ENCODE assay signal across 14 cellular contexts in the genomic region with DNA sequence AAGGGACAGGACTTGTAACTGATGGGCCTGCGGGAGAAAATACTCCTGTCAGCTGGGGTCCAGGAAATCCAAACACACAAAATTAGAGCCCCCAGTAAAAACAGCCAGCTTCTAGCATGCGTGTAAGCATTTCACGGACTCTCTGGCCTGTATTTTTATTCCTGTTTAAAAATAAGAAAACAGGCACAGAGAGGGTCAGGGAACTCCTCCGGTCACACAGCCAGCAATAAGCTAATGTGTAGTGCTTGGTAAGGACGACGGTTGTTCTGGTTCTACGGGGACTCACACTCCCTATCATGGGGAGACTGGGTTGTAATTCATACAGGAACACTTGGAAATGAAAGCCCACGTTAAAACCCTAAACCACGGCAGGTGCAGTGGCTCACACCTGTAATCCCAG. TPM values are rescaled to one million over a fixed set of nuclear protein-coding genes. Genes with fewer than 3 reads are reported as not detected.
DNase-seq lines count a peak whose midpoint lies in the region; ATAC-seq and TF ChIP-seq lines count a peak whose summit lies in the region.
"Had no signal": no experiment of that assay in that cellular context is flagged by ENCODE, and none has a peak within 500 bp of the region (broad histone marks: within the 10 kb centered on the region; RNA-seq: fewer than 3 reads in every experiment).

No MANE protein-coding gene starts in this region.

- no peaks in the 10 kb centered on the region for H3K27me3 Mint-ChIP-seq in natural killer cell treated with Interleukin-12 subunit alpha and Interleukin-12 subunit beta and Interleukin-15 and Interleukin-18, amount 100 ng/mL, for 72 hours
- no peaks in the 10 kb centered on the region for H3K27me3 Mint-ChIP-seq in natural killer cell (ENCODE audit: low read depth in 2 of 2)
- H3K27me3 Mint-ChIP-seq in activated naive CD8-positive, alpha-beta T cell treated with anti-CD3 and anti-CD28 coated beads, Interleukin-2, amount 10 ng/mL, durations not matched to agents 7 days and 5 days: no peaks in the 10 kb centered on the region
- H3K27me3 Mint-ChIP-seq in stimulated activated naive CD8-positive, alpha-beta T cell treated with anti-CD3 and anti-CD28 coated beads, Interleukin-15, amount 100 ng/mL, for 72 hours: no peaks in the 10 kb centered on the region

- peak overlapping the region; percentile 94 for H3K27ac ChIP-seq in KOPT-K1 (ENCODE audit: low read depth, low read length, poor library complexity, severe bottlenecking)

- peak overlapping the region; percentile 90 for H3K4me3 Mint-ChIP-seq in natural killer cell treated with Interleukin-12 subunit alpha and Interleukin-12 subunit beta and Interleukin-15 and Interleukin-18, amount 100 ng/mL, for 72 hours
- no peak overlapping the region for H3K4me3 Mint-ChIP-seq in natural killer cell
- H3K4me3 Mint-ChIP-seq in activated naive CD8-positive, alpha-beta T cell treated with anti-CD3 and anti-CD28 coated beads, Interleukin-2, amount 10 ng/mL, durations not matched to agents 7 days and 5 days: peak overlapping the region; percentile 96
- H3K4me3 Mint-ChIP-seq in stimulated activated naive CD8-positive, alpha-beta T cell treated with anti-CD3 and anti-CD28 coated beads, Interleukin-15, amount 100 ng/mL, for 72 hours: peak overlapping the region; percentile 88 to 89

- H3K4me1 Mint-ChIP-seq in natural killer cell treated with Interleukin-12 subunit alpha and Interleukin-12 subunit beta and Interleukin-15 and Interleukin-18, amount 100 ng/mL, for 72 hours (ENCODE audit: low read depth in 2 of 2): peaks cover 4 to 6% of the 10 kb centered on the region in 2 donors
- peaks cover 10 to 12% of the 10 kb centered on the region in 2 donors for H3K4me1 Mint-ChIP-seq in natural killer cell
- H3K4me1 Mint-ChIP-seq in activated naive CD8-positive, alpha-beta T cell treated with anti-CD3 and anti-CD28 coated beads, Interleukin-2, amount 10 ng/mL, durations not matched to agents 7 days and 5 days: peaks cover 7% of the 10 kb centered on the region
- peaks cover 27% of the 10 kb centered on the region for H3K4me1 Mint-ChIP-seq in stimulated activated naive CD8-positive, alpha-beta T cell treated with anti-CD3 and anti-CD28 coated beads, Interleukin-15, amount 100 ng/mL, for 72 hours

- no peak overlapping the region for H3K27ac Mint-ChIP-seq in natural killer cell treated with Interleukin-12 subunit alpha and Interleukin-12 subunit beta and Interleukin-15 and Interleukin-18, amount 100 ng/mL, for 72 hours
- H3K27ac Mint-ChIP-seq in natural killer cell: peak overlapping the region in 1 of 2 donors; percentile 92
- no peak overlapping the region for H3K27ac Mint-ChIP-seq in activated naive CD8-positive, alpha-beta T cell treated with anti-CD3 and anti-CD28 coated beads, Interleukin-2, amount 10 ng/mL, durations not matched to agents 7 days and 5 days
- no peak overlapping the region for H3K27ac Mint-ChIP-seq in stimulated activated naive CD8-positive, alpha-beta T cell treated with anti-CD3 and anti-CD28 coated beads, Interleukin-15, amount 100 ng/mL, for 72 hours

- H3K9me3 Mint-ChIP-seq in natural killer cell treated with Interleukin-12 subunit alpha and Interleukin-12 subunit beta and Interleukin-15 and Interleukin-18, amount 100 ng/mL, for 72 hours: no peaks in the 10 kb centered on the region
- no peaks in the 10 kb centered on the region for H3K9me3 Mint-ChIP-seq in natural killer cell
- peaks cover 3% of the 10 kb centered on the region for H3K9me3 Mint-ChIP-seq in activated naive CD8-positive, alpha-beta T cell treated with anti-CD3 and anti-CD28 coated beads, Interleukin-2, amount 10 ng/mL, durations not matched to agents 7 days and 5 days
- peaks cover 5 to 15% of the 10 kb centered on the region in 2 donors for H3K9me3 Mint-ChIP-seq in stimulated activated naive CD8-positive, alpha-beta T cell treated with anti-CD3 and anti-CD28 coated beads, Interleukin-15, amount 100 ng/mL, for 72 hours

- POLR2A ChIA-PET in activated naive CD8-positive, alpha-beta T cell treated with anti-CD3 and anti-CD28 coated beads, Interleukin-2, amount 10 ng/mL, durations not matched to agents 7 days and 5 days (lab: Charles Lee): interaction anchor here (1.9 to 2.5 kb wide), 4 partner anchors 8 to 166 kb away, joined by 9 to 44 read pairs (median 19); no protein-coding TSS in a partner anchor

- peaks cover 20% of the 10 kb centered on the region for H3K36me3 ChIP-seq in KOPT-K1 (ENCODE audit: insufficient read depth, low read length)

- DNase-seq in natural killer cell treated with Interleukin-12 subunit alpha and Interleukin-12 subunit beta and Interleukin-15 and Interleukin-18, amount 100 ng/mL, for 72 hours (ENCODE audit: low spot score): no peak
- no peak for DNase-seq in natural killer cell
- DNase-seq in activated naive CD8-positive, alpha-beta T cell treated with anti-CD3 and anti-CD28 coated beads, Interleukin-2, amount 10 ng/mL, durations not matched to agents 7 days and 5 days: no peak
- no peak for DNase-seq in stimulated activated naive CD8-positive, alpha-beta T cell treated with anti-CD3 and anti-CD28 coated beads, Interleukin-15, amount 100 ng/mL, for 72 hours
- DNase-seq in NCI-H146 (lab: John Stamatoyannopoulos, UW): no peak
- no peak for DNase-seq in NCI-H1436 treated with DMSO at 0.1 percent for 48 hours (lab: John Stamatoyannopoulos, UW)
- DNase-seq in foreskin melanocyte: no peak
- DNase-seq: dermis blood vessel endothelial cell, mesenchymal stem cell, NCI-H1436, NCI-H510A treated with DMSO at 0.1 percent for 48 hours, testis had no signal

- TF ChIP-seq CTCF in natural killer cell (IDR thresholded peaks at IDR 0.05): no peak

- ATAC-seq in natural killer cell treated with Interleukin-12 subunit alpha and Interleukin-12 subunit beta and Interleukin-15 and Interleukin-18, amount 100 ng/mL, for 72 hours: no peak
- ATAC-seq in natural killer cell: no peak
- no peak for ATAC-seq in activated naive CD8-positive, alpha-beta T cell treated with anti-CD3 and anti-CD28 coated beads, Interleukin-2, amount 10 ng/mL, durations not matched to agents 7 days and 5 days (ENCODE audit: low read depth)
- ATAC-seq in stimulated activated naive CD8-positive, alpha-beta T cell treated with anti-CD3 and anti-CD28 coated beads, Interleukin-15, amount 100 ng/mL, for 72 hours: no peak
- ATAC-seq: sciatic nerve had no signal

- H3K36me3 Mint-ChIP-seq in natural killer cell treated with Interleukin-12 subunit alpha and Interleukin-12 subunit beta and Interleukin-15 and Interleukin-18, amount 100 ng/mL, for 72 hours: peaks cover 6% of the 10 kb centered on the region
- no peaks in the 10 kb centered on the region for H3K36me3 Mint-ChIP-seq in natural killer cell
- H3K36me3 Mint-ChIP-seq in activated naive CD8-positive, alpha-beta T cell treated with anti-CD3 and anti-CD28 coated beads, Interleukin-2, amount 10 ng/mL, durations not matched to agents 7 days and 5 days: peaks cover 18% of the 10 kb centered on the region

- intact Hi-C loops in natural killer cell (cut with micrococcal nuclease): no loop called here

- H3K9me3 ChIP-seq in KOPT-K1 (ENCODE audit: insufficient read depth, low read length, poor library complexity, severe bottlenecking): peaks cover 12% of the 10 kb centered on the region
- H3K9me3 ChIP-seq: testis had no signal

RNA-seq across cellular contexts. Expression of gene TCF25, which starts 1.5 kb away (rescaled TPM):
- total RNA-seq in natural killer cell treated with Interleukin-12 subunit alpha and Interleukin-12 subunit beta and Interleukin-15 and Interleukin-18, amount 100 ng/mL, for 72 hours: 100 to 1,000 TPM; 239 to 382 TPM
- total RNA-seq in natural killer cell: 100 to 1,000 TPM; 509 to 682 (median 567) TPM
- total RNA-seq in activated naive CD8-positive, alpha-beta T cell treated with anti-CD3 and anti-CD28 coated beads, Interleukin-2, amount 10 ng/mL, durations not matched to agents 7 days and 5 days: 100 to 1,000 TPM; 218 to 243 TPM

RNA-seq across cellular contexts. Expression of gene SPIRE2, which starts 43.6 kb away (rescaled TPM):
- total RNA-seq in natural killer cell treated with Interleukin-12 subunit alpha and Interleukin-12 subunit beta and Interleukin-15 and Interleukin-18, amount 100 ng/mL, for 72 hours: 1 to 10 TPM; 2.5 to 3.9 TPM
- 1 to 10 TPM; 4.5 to 8.7 (median 6.5) TPM for total RNA-seq in natural killer cell
- total RNA-seq in activated naive CD8-positive, alpha-beta T cell treated with anti-CD3 and anti-CD28 coated beads, Interleukin-2, amount 10 ng/mL, durations not matched to agents 7 days and 5 days: 1 to 10 TPM; 1.5 to 1.8 TPM

RNA-seq across cellular contexts. Expression of gene MC1R, which starts 46.8 kb away (rescaled TPM):
- total RNA-seq in natural killer cell treated with Interleukin-12 subunit alpha and Interleukin-12 subunit beta and Interleukin-15 and Interleukin-18, amount 100 ng/mL, for 72 hours: 10 to 100 TPM in 1 of 2 donors, 1 to 10 TPM in 1; 9.3 to 13.0 TPM
- total RNA-seq in natural killer cell: 10 to 100 TPM; 12.3 to 22.2 (median 13.7) TPM
- 1 to 10 TPM; 5.8 to 7.4 TPM for total RNA-seq in activated naive CD8-positive, alpha-beta T cell treated with anti-CD3 and anti-CD28 coated beads, Interleukin-2, amount 10 ng/mL, durations not matched to agents 7 days and 5 days

RNA-seq across cellular contexts. Expression of gene TUBB3, which starts 51.2 kb away (rescaled TPM):
- total RNA-seq in natural killer cell treated with Interleukin-12 subunit alpha and Interleukin-12 subunit beta and Interleukin-15 and Interleukin-18, amount 100 ng/mL, for 72 hours: 10 to 100 TPM in 1 of 2 donors, 1 to 10 TPM in 1; 9.6 to 10.9 TPM
- total RNA-seq in natural killer cell: 1 to 10 TPM; 1.1 to 1.3 (median 1.2) TPM
- under 1 TPM; 0.31 to 0.86 TPM for total RNA-seq in activated naive CD8-positive, alpha-beta T cell treated with anti-CD3 and anti-CD28 coated beads, Interleukin-2, amount 10 ng/mL, durations not matched to agents 7 days and 5 days

RNA-seq across cellular contexts. Expression of gene FANCA, which starts 55.4 kb away (rescaled TPM):
- 100 to 1,000 TPM in 1 of 2 donors, 10 to 100 TPM in 1; 77.5 to 364 TPM for total RNA-seq in natural killer cell treated with Interleukin-12 subunit alpha and Interleukin-12 subunit beta and Interleukin-15 and Interleukin-18, amount 100 ng/mL, for 72 hours
- total RNA-seq in natural killer cell: 10 to 100 TPM; 43.3 to 45.4 (median 45.1) TPM
- 10 to 100 TPM; 86.9 to 97.2 TPM for total RNA-seq in activated naive CD8-positive, alpha-beta T cell treated with anti-CD3 and anti-CD28 coated beads, Interleukin-2, amount 10 ng/mL, durations not matched to agents 7 days and 5 days
